ENCODE assay signal across 8 cellular contexts in the genomic region with DNA sequence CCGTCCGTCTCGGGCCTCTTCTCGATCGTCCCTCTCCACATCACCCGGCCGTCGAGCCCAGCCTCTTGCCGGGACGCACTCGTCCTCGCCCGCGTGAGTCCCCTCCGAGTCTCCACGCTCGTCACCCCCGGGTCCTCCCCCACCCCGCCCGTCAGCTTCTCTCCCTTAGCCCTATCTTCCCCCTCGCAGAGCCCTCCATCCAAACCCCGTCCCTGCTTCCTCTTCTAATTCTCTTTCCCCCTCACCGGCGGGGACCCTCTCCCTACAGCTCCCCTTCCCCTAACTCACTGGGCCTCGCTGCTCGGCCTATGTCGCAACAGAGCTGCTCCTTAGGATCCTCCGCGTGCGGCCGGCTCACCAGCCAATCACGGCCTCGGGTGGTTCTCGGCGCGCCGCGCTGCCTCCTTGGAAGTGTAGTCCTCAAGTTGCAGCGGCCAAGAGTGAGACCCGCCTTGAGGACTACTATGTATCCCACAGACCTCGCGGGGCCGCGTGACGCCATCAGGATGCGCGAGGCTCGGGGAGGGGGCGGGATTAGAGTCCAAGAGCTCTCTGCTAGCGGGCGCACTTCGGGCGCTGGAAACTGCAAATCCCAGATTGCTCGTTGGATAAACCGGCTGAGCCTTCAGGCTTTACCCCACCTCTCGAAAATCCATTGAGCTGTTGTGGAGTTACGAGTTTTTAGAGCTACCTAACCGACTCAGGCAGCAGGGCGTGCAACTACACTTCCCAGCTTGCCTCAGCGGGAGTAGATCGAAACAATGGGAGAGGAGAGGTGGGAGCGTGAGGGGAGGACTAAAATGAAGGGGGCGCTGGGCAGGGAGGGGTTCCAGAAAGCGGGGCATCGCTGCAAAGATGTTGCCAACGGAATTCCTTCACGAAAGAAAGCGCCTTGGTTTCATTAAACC. TPM values are rescaled to one million over a fixed set of nuclear protein-coding genes. Genes with fewer than 3 reads are reported as not detected.
A peak's percentile ranks its signal among the peaks of the same experiment; 100 is the strongest.
DNase-seq lines count a peak whose midpoint lies in the region; ATAC-seq and TF ChIP-seq lines count a peak whose summit lies in the region.

A gene (minus strand): TSS at position 331 of the 908 bp plus-strand sequence. CDS start 747 bp downstream, outside the sequence.

- H3K27ac ChIP-seq in RWPE1: peak within 1 kb of the TSS; percentile 90
- peak within 1 kb of the TSS; percentile 89 for H3K27ac ChIP-seq in fibroblast of lung (ENCODE audit: insufficient read depth, low read length)

- H3K4me3 Mint-ChIP-seq in activated T-helper 17 cell treated with anti-CD3 and anti-CD28 coated beads, Interleukin-2, amount 50 U/mL, for 72 hours: peak within 1 kb of the TSS; percentile 99
- peak within 1 kb of the TSS; percentile 88 to 100 (median 98) for H3K4me3 Mint-ChIP-seq in naive thymus-derived CD8-positive, alpha-beta T cell

- peaks cover 7% of the 10 kb centered on the region for H3K4me1 ChIP-seq in fibroblast of lung (ENCODE audit: control insufficient read depth, extremely low read depth, insufficient read depth, low read length)

- peaks cover 37% of the 10 kb centered on the region for H3K4me1 Mint-ChIP-seq in activated T-helper 17 cell treated with anti-CD3 and anti-CD28 coated beads, Interleukin-2, amount 50 U/mL, for 72 hours
- peaks cover 25 to 47% (median 45%) of the 10 kb centered on the region in 4 donors for H3K4me1 Mint-ChIP-seq in naive thymus-derived CD8-positive, alpha-beta T cell

- H3K27me3 Mint-ChIP-seq in activated T-helper 17 cell treated with anti-CD3 and anti-CD28 coated beads, Interleukin-2, amount 50 U/mL, for 72 hours: no peaks in the 10 kb centered on the region
- no peaks in the 10 kb centered on the region for H3K27me3 Mint-ChIP-seq in naive thymus-derived CD8-positive, alpha-beta T cell

- peak within 1 kb of the TSS; percentile 95 for H3K4me2 ChIP-seq in fibroblast of lung (ENCODE audit: extremely low read depth, insufficient read depth, low read length)

- peak within 1 kb of the TSS; percentile 99 for H3K4me3 ChIP-seq in LNCaP clone FGC (ENCODE audit: low read depth, low read length)
- H3K4me3 ChIP-seq in fibroblast of lung (replicated peaks in 1 of 4; ENCODE audit: control extremely low read depth in 1 of 4, insufficient read depth in 1 of 4, low read depth in 3 of 4, low read length in 4 of 4): peak within 1 kb of the TSS; percentile 83 to 88 (median 86)

- no peaks in the 10 kb centered on the region for H3K27me3 ChIP-seq in fibroblast of lung (ENCODE audit: control insufficient read depth, insufficient read depth, low read length)

- CTCF ChIA-PET in RWPE1 (lab: Yijun Ruan, JAX): interaction anchor here (0.6 kb wide), 2 partner anchors 55 to 133 kb away, joined by 3 read pairs; no protein-coding TSS in a partner anchor

- H3K9ac ChIP-seq in fibroblast of lung (ENCODE audit: insufficient read depth, low read length): peak within 1 kb of the TSS; percentile 81

- ATAC-seq in activated T-helper 17 cell treated with anti-CD3 and anti-CD28 coated beads, Interleukin-2, amount 50 U/mL, for 72 hours (replicated peaks): peak; percentile 100
- peak; percentile 99 for ATAC-seq in naive thymus-derived CD8-positive, alpha-beta T cell

- H2AFZ ChIP-seq in fibroblast of lung (ENCODE audit: low read length): peak within 1 kb of the TSS; percentile 98

- H3K9me3 Mint-ChIP-seq in activated T-helper 17 cell treated with anti-CD3 and anti-CD28 coated beads, Interleukin-2, amount 50 U/mL, for 72 hours: no peaks in the 10 kb centered on the region
- no peaks in the 10 kb centered on the region for H3K9me3 Mint-ChIP-seq in naive thymus-derived CD8-positive, alpha-beta T cell

- peaks cover 52% of the 10 kb centered on the region for H3K36me3 Mint-ChIP-seq in activated T-helper 17 cell treated with anti-CD3 and anti-CD28 coated beads, Interleukin-2, amount 50 U/mL, for 72 hours (ENCODE audit: low read depth)
- peaks cover 0 to 40% (median 10%) of the 10 kb centered on the region in 3 donors for H3K36me3 Mint-ChIP-seq in naive thymus-derived CD8-positive, alpha-beta T cell

- no peaks in the 10 kb centered on the region for H3K9me3 ChIP-seq in fibroblast of lung (ENCODE audit: control insufficient read depth, insufficient read depth, low read depth, low read length)

- H4K20me1 ChIP-seq in fibroblast of lung (ENCODE audit: control insufficient read depth, extremely low read depth, insufficient read depth, low read length): no peaks in the 10 kb centered on the region

- H3K79me2 ChIP-seq in fibroblast of lung (ENCODE audit: control insufficient read depth, insufficient read depth, low read length): peaks cover 18% of the 10 kb centered on the region

- DNase-seq in Daoy (ENCODE audit: low read depth) (peak; percentile 100), GOT3 (lab: John Stamatoyannopoulos, UW) (peak; percentile 94), LNCaP clone FGC (ENCODE audit: low read depth) (peak; percentile 98), RWPE1 (ENCODE audit: low spot score) (peak; percentile 98), fibroblast of lung (ENCODE audit: low read depth in 2 of 2) (peak; percentile 99)
- peak; percentile 91 to 99 (median 97) for DNase-seq in naive thymus-derived CD8-positive, alpha-beta T cell
- DNase-seq in stimulated activated naive CD4-positive, alpha-beta T cell (lab: John Stamatoyannopoulos, UW): peak; percentile 93 to 98 (median 96)

- POLR2A ChIA-PET in RWPE1 (lab: Yijun Ruan, JAX; ENCODE audit: low non-redundant PET): no interaction called here
- POLR2A ChIA-PET in naive thymus-derived CD8-positive, alpha-beta T cell (lab: Charles Lee): interaction anchor here (0.6 to 2.5 kb wide), 13 partner anchors 9 to 1373 kb away, joined by 3 to 21 read pairs (median 4); a partner anchor contains a TSS

- H3K27ac Mint-ChIP-seq in activated T-helper 17 cell treated with anti-CD3 and anti-CD28 coated beads, Interleukin-2, amount 50 U/mL, for 72 hours: peak within 1 kb of the TSS; percentile 98
- peak within 1 kb of the TSS; percentile 95 to 98 (median 97) for H3K27ac Mint-ChIP-seq in naive thymus-derived CD8-positive, alpha-beta T cell

- no peak for TF ChIP-seq CTCF in LNCaP clone FGC (IDR thresholded peaks at IDR 0.05; ENCODE audit: control insufficient read depth, extremely low read depth, insufficient read depth)
- TF ChIP-seq CTCF in RWPE1 (conservative IDR thresholded peaks at IDR 0.05; ENCODE audit: low read depth): no peak
- peak in 1 of 2 donors; percentile 3 for TF ChIP-seq CTCF in fibroblast of lung (conservative IDR thresholded peaks at IDR 0.05 in 1 of 2, IDR thresholded peaks at IDR 0.05 in 1 of 2; ENCODE audit: low read depth in 1 of 2, low read length in 2 of 2)

- peaks cover 9% of the 10 kb centered on the region for H3K36me3 ChIP-seq in fibroblast of lung (ENCODE audit: control insufficient read depth, insufficient read depth, low read length)

RNA-seq across cellular contexts. Expression of the gene that starts here (rescaled TPM):
- 116 and 126 TPM in 2 replicates for total RNA-seq in Daoy (2014; rRNA removed; shearing (Covaris generic))
- 10 to 100 TPM; 26.9 to 55.2 TPM for total RNA-seq in activated T-helper 17 cell treated with anti-CD3 and anti-CD28 coated beads, Interleukin-2, amount 50 U/mL, for 72 hours
- 46.4 and 46.7 TPM in 2 replicates for total RNA-seq in fibroblast of lung
- polyA plus RNA-seq in fibroblast of lung: 41.6 and 66.1 TPM in 2 replicates
- 33.1 and 53.6 TPM in 2 replicates for polyA plus RNA-seq in fibroblast of lung (2012)
- polyA minus RNA-seq in fibroblast of lung (ENCODE audit: low replicate concordance): 56.0 and 72.3 TPM in 2 replicates
- total RNA-seq in naive thymus-derived CD8-positive, alpha-beta T cell: 10 to 100 TPM; 30.2 to 34.2 TPM
- 10 to 100 TPM; 23.0 to 40.4 (median 31.6) TPM for polyA plus RNA-seq in naive thymus-derived CD8-positive, alpha-beta T cell

Comparison
In these comparisons a context has a peak if more than half of its experiments do, and no peak if none do; other contexts are left out.
1. Peak in every context shown above with its lines: DNase-seq, ATAC-seq, H3K4me3 ChIP-seq and H3K27ac ChIP-seq.